Comparison of ENCODE assay signal across 1 cellular context in genomic region chr1:34709547-34709946, GRCh38.
TF ChIP-seq lines count a peak whose summit lies in the region.

No MANE protein-coding gene starts in this region.

TF ChIP-seq in GM12878, 131 proteins besides CTCF, POLR2A, EP300 and RAD21:
- TF ChIP-seq MLLT1 (IDR thresholded peaks at IDR 0.05), result no peak
- TF ChIP-seq SREBF2 (IDR thresholded peaks at IDR 0.05; ENCODE audit: low read length), result no peak
- TF ChIP-seq PRDM15 (CRISPR knock-in tag; IDR thresholded peaks at IDR 0.05), result no peak
- TF ChIP-seq ETV6 (conservative IDR thresholded peaks at IDR 0.05 in 1 of 2, IDR thresholded peaks at IDR 0.05 in 1 of 2; ENCODE audit: borderline replicate concordance in 1 of 2, low read depth in 1 of 2), result no peak
- no peak for TF ChIP-seq ZNF217 (IDR thresholded peaks at IDR 0.05)
- TF ChIP-seq BACH1 (IDR thresholded peaks at IDR 0.05; ENCODE audit: borderline replicate concordance), result no peak
- TF ChIP-seq REST (IDR thresholded peaks at IDR 0.05; ENCODE audit: low read depth, low read length), result peak; percentile 83
- TF ChIP-seq CUX1 (IDR thresholded peaks at IDR 0.05; ENCODE audit: insufficient replicate concordance, low read depth, low read length), result no peak
